ENCODE assay signal across 22 cellular contexts in genomic region chr3:185739264-185739701, GRCh38.
DNase-seq lines count a peak whose midpoint lies in the region; ATAC-seq and TF ChIP-seq lines count a peak whose summit lies in the region.
"Had no signal": no experiment of that assay in that cellular context is flagged by ENCODE, and none has a peak within 500 bp of the region (broad histone marks: within the 10 kb centered on the region; RNA-seq: fewer than 3 reads in every experiment).

No MANE protein-coding gene starts in this region.

- peaks cover 28% of the 10 kb centered on the region for H3K4me1 Mint-ChIP-seq in endodermal cell
- no peaks in the 10 kb centered on the region for H3K4me1 Mint-ChIP-seq in activated T-cell treated with anti-CD3 and anti-CD28 coated beads, Interleukin-2, amount 50 U/mL, for 72 hours (ENCODE audit: low read depth)
- H3K4me1 Mint-ChIP-seq: activated CD4-positive, alpha-beta memory T cell treated with anti-CD3 and anti-CD28 coated beads, Interleukin-2, amount 10 ng/mL, durations not matched to agents 7 days and 5 days; activated naive CD8-positive, alpha-beta T cell treated with anti-CD3 and anti-CD28 coated beads, Interleukin-2, amount 50 U/mL, for 24 hours had no signal

- no peaks in the 10 kb centered on the region for H3K36me3 ChIP-seq in endodermal cell (ENCODE audit: control insufficient read depth, insufficient read depth, low read length)
- H3K36me3 ChIP-seq in osteoblast (ENCODE audit: insufficient read depth, low read length) = no peaks in the 10 kb centered on the region
- H3K36me3 ChIP-seq: pancreas had no signal

- DNase-seq in ELF-1 (ENCODE audit: low read depth, low spot score) (peak; percentile 26), HuH-7 (ENCODE audit: low spot score) (peak; percentile 25), endodermal cell (peak; percentile 62), osteoblast (ENCODE audit: insufficient read length, low spot score, missing footprints) (peak; percentile 49), kidney tubule cell (ENCODE audit: low spot score) (no peak)
- DNase-seq in activated T-cell treated with anti-CD3 and anti-CD28 coated beads, Interleukin-2, amount 50 U/mL, for 72 hours = no peak
- DNase-seq: activated CD4-positive, alpha-beta memory T cell treated with anti-CD3 and anti-CD28 coated beads, Interleukin-2, amount 10 ng/mL, durations not matched to agents 7 days and 5 days; activated effector memory CD4-positive, alpha-beta T cell treated with anti-CD3 and anti-CD28 coated beads, Interleukin-2, amount 50 U/mL, for 16 hours; activated naive CD8-positive, alpha-beta T cell treated with anti-CD3 and anti-CD28 coated beads, Interleukin-2, amount 50 U/mL, for 24 hours; left cardiac atrium; MM.1S; naive thymus-derived CD4-positive, alpha-beta T cell; NCI-H1436; NCI-H526; pancreas; right cardiac atrium had no signal

- peaks cover 17% of the 10 kb centered on the region for H4K20me1 ChIP-seq in osteoblast (ENCODE audit: insufficient read depth, low read length)

- no peak overlapping the region for H3K4me3 Mint-ChIP-seq in endodermal cell
- H3K4me3 Mint-ChIP-seq in activated T-cell treated with anti-CD3 and anti-CD28 coated beads, Interleukin-2, amount 50 U/mL, for 72 hours = no peak overlapping the region
- H3K4me3 Mint-ChIP-seq: activated CD4-positive, alpha-beta memory T cell treated with anti-CD3 and anti-CD28 coated beads, Interleukin-2, amount 10 ng/mL, durations not matched to agents 7 days and 5 days; activated naive CD8-positive, alpha-beta T cell treated with anti-CD3 and anti-CD28 coated beads, Interleukin-2, amount 50 U/mL, for 24 hours; CD14-positive monocyte; IgD-negative memory B cell; naive thymus-derived CD4-positive, alpha-beta T cell had no signal

- peak overlapping the region; percentile 21 for H3K4me3 ChIP-seq in endodermal cell (ENCODE audit: low read length)
- no peak overlapping the region for H3K4me3 ChIP-seq in osteoblast (ENCODE audit: insufficient read depth, low read length)
- H3K4me3 ChIP-seq: coronary artery, pancreas had no signal

- H3K4me2 ChIP-seq in osteoblast (ENCODE audit: insufficient read depth, low read length) = peak overlapping the region; percentile 48

- 57 to 60% methylated on average over 4 to 5 of the region's 5 CpGs for WGBS in endodermal cell (ENCODE audit: insufficient coverage in 1 of 2, insufficient read length in 1 of 2), 2 experiments

- peaks cover 2% of the 10 kb centered on the region for H3K36me3 Mint-ChIP-seq in endodermal cell (ENCODE audit: low read depth)
- no peaks in the 10 kb centered on the region for H3K36me3 Mint-ChIP-seq in activated T-cell treated with anti-CD3 and anti-CD28 coated beads, Interleukin-2, amount 50 U/mL, for 72 hours (ENCODE audit: insufficient read depth in 2 of 2)
- H3K36me3 Mint-ChIP-seq: CD14-positive monocyte; IgD-negative memory B cell; naive thymus-derived CD4-positive, alpha-beta T cell had no signal

- H3K27ac Mint-ChIP-seq in endodermal cell = no peak overlapping the region
- H3K27ac Mint-ChIP-seq in activated T-cell treated with anti-CD3 and anti-CD28 coated beads, Interleukin-2, amount 50 U/mL, for 72 hours = no peak overlapping the region
- H3K27ac Mint-ChIP-seq: activated CD4-positive, alpha-beta memory T cell treated with anti-CD3 and anti-CD28 coated beads, Interleukin-2, amount 10 ng/mL, durations not matched to agents 7 days and 5 days; activated naive CD8-positive, alpha-beta T cell treated with anti-CD3 and anti-CD28 coated beads, Interleukin-2, amount 50 U/mL, for 24 hours; CD14-positive monocyte; IgD-negative memory B cell; naive thymus-derived CD4-positive, alpha-beta T cell had no signal

- H3K27ac ChIP-seq in endodermal cell (ENCODE audit: low read depth, low read length) (no peak overlapping the region), osteoblast (ENCODE audit: low read depth, low read length) (peak overlapping the region; percentile 17)
- H3K27ac ChIP-seq: coronary artery, pancreas had no signal

- ATAC-seq in activated T-cell treated with anti-CD3 and anti-CD28 coated beads, Interleukin-2, amount 50 U/mL, for 72 hours (replicated peaks in 1 of 2) = no peak
- no peak for ATAC-seq in GM19467 (IDR thresholded peaks at IDR 0.05; ENCODE audit: unreplicated experiment)
- no peak for ATAC-seq in HG02623 (IDR thresholded peaks at IDR 0.05; ENCODE audit: unreplicated experiment)
- ATAC-seq: activated naive CD8-positive, alpha-beta T cell treated with anti-CD3 and anti-CD28 coated beads, Interleukin-2, amount 50 U/mL, for 24 hours; left cardiac atrium; naive thymus-derived CD4-positive, alpha-beta T cell; pancreas; right cardiac atrium had no signal

- H3K27me3 ChIP-seq in endodermal cell (ENCODE audit: control insufficient read depth, insufficient read depth, low read length, poor library complexity, severe bottlenecking) (no peaks in the 10 kb centered on the region), osteoblast (ENCODE audit: insufficient read depth, low read length) (no peaks in the 10 kb centered on the region)
- H3K27me3 ChIP-seq: pancreas had no signal

- no peak overlapping the region for H3K9ac ChIP-seq in endodermal cell (ENCODE audit: extremely low read depth, low read length, poor library complexity, severe bottlenecking)

- H3K27me3 Mint-ChIP-seq in endodermal cell (ENCODE audit: insufficient read depth) = no peaks in the 10 kb centered on the region
- peaks cover 7% of the 10 kb centered on the region for H3K27me3 Mint-ChIP-seq in activated T-cell treated with anti-CD3 and anti-CD28 coated beads, Interleukin-2, amount 50 U/mL, for 72 hours (ENCODE audit: low read depth)
- H3K27me3 Mint-ChIP-seq: brain had no signal

- no peak overlapping the region for H2AFZ ChIP-seq in osteoblast (ENCODE audit: low read length)

- peaks cover 89% of the 10 kb centered on the region for H3K79me2 ChIP-seq in osteoblast (ENCODE audit: insufficient read depth, low read length)

- H3K9me3 ChIP-seq in endodermal cell (ENCODE audit: control insufficient read depth, low read length) = no peaks in the 10 kb centered on the region
- no peaks in the 10 kb centered on the region for H3K9me3 ChIP-seq in osteoblast (ENCODE audit: low read depth, low read length)
- H3K9me3 ChIP-seq: pancreas had no signal

- H3K4me1 ChIP-seq in endodermal cell (ENCODE audit: control insufficient read depth, insufficient read depth, low read length) = peaks cover 9% of the 10 kb centered on the region
- H3K4me1 ChIP-seq in osteoblast (ENCODE audit: insufficient read depth, low read length) = peaks cover 29% of the 10 kb centered on the region
- H3K4me1 ChIP-seq: pancreas had no signal

- TF ChIP-seq CTCF in endodermal cell (conservative IDR thresholded peaks at IDR 0.05) (no peak), osteoblast (IDR thresholded peaks at IDR 0.05; ENCODE audit: extremely low read depth, low read depth, low read length) (no peak)

- no peaks in the 10 kb centered on the region for H3K9me3 Mint-ChIP-seq in endodermal cell
- H3K9me3 Mint-ChIP-seq in activated T-cell treated with anti-CD3 and anti-CD28 coated beads, Interleukin-2, amount 50 U/mL, for 72 hours = no peaks in the 10 kb centered on the region
- H3K9me3 Mint-ChIP-seq: activated CD4-positive, alpha-beta memory T cell treated with anti-CD3 and anti-CD28 coated beads, Interleukin-2, amount 10 ng/mL, durations not matched to agents 7 days and 5 days; activated naive CD8-positive, alpha-beta T cell treated with anti-CD3 and anti-CD28 coated beads, Interleukin-2, amount 50 U/mL, for 24 hours; brain; CD14-positive monocyte; IgD-negative memory B cell; naive thymus-derived CD4-positive, alpha-beta T cell had no signal

Comparison
In these comparisons a context has a peak if more than half of its experiments do, and no peak if none do; other contexts are left out.
1. DNase-seq: peak in ELF-1 (single experiment), HuH-7 (single experiment), endodermal cell (single experiment) and osteoblast (single experiment); none in activated T-cell treated with anti-CD3 and anti-CD28 coated beads, Interleukin-2, amount 50 U/mL, for 72 hours (0 of 2) and kidney tubule cell (single experiment).